In the genomic region with DNA sequence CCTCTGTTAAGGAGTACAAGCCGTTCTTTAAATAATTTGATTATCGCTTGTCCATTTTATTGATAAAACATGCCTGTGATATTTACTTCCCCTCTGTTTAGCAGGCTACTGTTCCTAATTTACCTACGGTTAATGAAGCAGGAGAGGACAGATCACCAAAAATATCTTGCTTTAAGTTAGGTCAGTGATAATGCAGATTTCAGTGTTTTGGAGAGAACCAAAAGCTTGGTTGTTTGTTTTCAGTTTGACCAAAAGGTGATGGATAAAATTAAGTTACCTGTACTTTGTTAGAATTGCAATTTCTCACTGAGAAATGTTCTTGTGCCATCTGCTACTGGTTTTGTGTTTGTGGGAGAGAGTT, we compare ENCODE assay signal across 9 cellular contexts. TPM values are rescaled to one million over a fixed set of nuclear protein-coding genes. Genes with fewer than 3 reads are reported as not detected.
DNase-seq lines count a peak whose midpoint lies in the region; ATAC-seq and TF ChIP-seq lines count a peak whose summit lies in the region.
"Had no signal": no experiment of that assay in that cellular context is flagged by ENCODE, and none has a peak within 500 bp of the region (broad histone marks: within the 10 kb centered on the region; RNA-seq: fewer than 3 reads in every experiment).

No MANE protein-coding gene starts in this region.

- peaks cover 5% of the 10 kb centered on the region for H3K36me3 Mint-ChIP-seq in T-helper 2 cell treated with Interferon-gamma antibody and Interleukin-4, amounts not matched to agents 5 μg/mL and 100 μg/mL, for 36 hours (ENCODE audit: low read depth)
- no peaks in the 10 kb centered on the region for H3K36me3 Mint-ChIP-seq in activated CD8-positive, alpha-beta T cell treated with anti-CD3 and anti-CD28 coated beads for 36 hours (ENCODE audit: low read depth)

- H3K4me3 ChIP-seq in iPS-11a (ENCODE audit: low read depth, low read length): peak overlapping the region; percentile 84
- peak overlapping the region; percentile 85 to 86 for H3K4me3 ChIP-seq in stomach smooth muscle (ENCODE audit: low read length in 2 of 2)

- POLR2A ChIA-PET in activated CD8-positive, alpha-beta T cell treated with anti-CD3 and anti-CD28 coated beads for 36 hours (lab: Charles Lee): interaction anchor here (0.7 to 1.2 kb wide), 2 partner anchors 39 to 357 kb away, joined by 3 to 6 read pairs; no protein-coding TSS in a partner anchor

- H3K27ac Mint-ChIP-seq in T-helper 2 cell treated with Interferon-gamma antibody and Interleukin-4, amounts not matched to agents 5 μg/mL and 100 μg/mL, for 36 hours: peak overlapping the region; percentile 94
- H3K27ac Mint-ChIP-seq in activated CD8-positive, alpha-beta T cell treated with anti-CD3 and anti-CD28 coated beads for 36 hours: peak overlapping the region; percentile 55

- H3K9ac ChIP-seq in stomach smooth muscle (ENCODE audit: low read length in 2 of 2): peak overlapping the region in 1 of 2 donors; percentile 91

- H3K4me1 Mint-ChIP-seq in T-helper 2 cell treated with Interferon-gamma antibody and Interleukin-4, amounts not matched to agents 5 μg/mL and 100 μg/mL, for 36 hours (ENCODE audit: low read depth): peaks cover 41% of the 10 kb centered on the region
- H3K4me1 Mint-ChIP-seq in activated CD8-positive, alpha-beta T cell treated with anti-CD3 and anti-CD28 coated beads for 36 hours (ENCODE audit: low read depth): peaks cover 29% of the 10 kb centered on the region

- no peaks in the 10 kb centered on the region for H3K9me3 Mint-ChIP-seq in T-helper 2 cell treated with Interferon-gamma antibody and Interleukin-4, amounts not matched to agents 5 μg/mL and 100 μg/mL, for 36 hours
- no peaks in the 10 kb centered on the region for H3K9me3 Mint-ChIP-seq in activated CD8-positive, alpha-beta T cell treated with anti-CD3 and anti-CD28 coated beads for 36 hours

- no peak overlapping the region for H3K27ac ChIP-seq in stomach smooth muscle (ENCODE audit: low read length)
- H3K27ac ChIP-seq: HL-60 had no signal

- H3K4me3 Mint-ChIP-seq in T-helper 2 cell treated with Interferon-gamma antibody and Interleukin-4, amounts not matched to agents 5 μg/mL and 100 μg/mL, for 36 hours: peak overlapping the region; percentile 88
- H3K4me3 Mint-ChIP-seq in activated CD8-positive, alpha-beta T cell treated with anti-CD3 and anti-CD28 coated beads for 36 hours: peak overlapping the region; percentile 74

- H3K36me3 ChIP-seq in stomach smooth muscle (ENCODE audit: control insufficient read depth in 2 of 2, insufficient read depth in 2 of 2, low read length in 2 of 2): no peaks in the 10 kb centered on the region

- H3K9me3 ChIP-seq in stomach smooth muscle (ENCODE audit: control insufficient read depth in 2 of 2, low read length in 2 of 2): no peaks in the 10 kb centered on the region

- intact Hi-C loops in activated CD8-positive, alpha-beta T cell treated with anti-CD3 and anti-CD28 coated beads for 36 hours (cut with micrococcal nuclease): no loop called here

- H3K4me1 ChIP-seq in stomach smooth muscle (ENCODE audit: control insufficient read depth, insufficient read depth, low read length): peaks cover 5% of the 10 kb centered on the region

- H3K27me3 Mint-ChIP-seq in T-helper 2 cell treated with Interferon-gamma antibody and Interleukin-4, amounts not matched to agents 5 μg/mL and 100 μg/mL, for 36 hours (ENCODE audit: low read depth): no peaks in the 10 kb centered on the region
- H3K27me3 Mint-ChIP-seq in activated CD8-positive, alpha-beta T cell treated with anti-CD3 and anti-CD28 coated beads for 36 hours: no peaks in the 10 kb centered on the region

- CTCF ChIA-PET in activated CD8-positive, alpha-beta T cell treated with anti-CD3 and anti-CD28 coated beads for 36 hours (lab: Charles Lee): interaction anchor here (0.8 to 6.2 kb wide), 5 partner anchors 10 to 151 kb away, joined by 3 to 67 read pairs (median 20); a partner anchor contains a TSS

- no peak for DNase-seq in T-helper 2 cell treated with Interferon-gamma antibody and Interleukin-4, amounts not matched to agents 5 μg/mL and 100 μg/mL, for 36 hours (ENCODE audit: low spot score)
- DNase-seq in T-helper 2 cell (no peak), hippocampal formation (lab: John Stamatoyannopoulos, UW) (no peak), NCI-H524 treated with DMSO at 0.1 percent for 48 hours (lab: John Stamatoyannopoulos, UW) (no peak)
- DNase-seq in activated CD8-positive, alpha-beta T cell treated with anti-CD3 and anti-CD28 coated beads for 36 hours: no peak

- no peak for ATAC-seq in activated CD8-positive, alpha-beta T cell treated with anti-CD3 and anti-CD28 coated beads for 36 hours
- ATAC-seq in HG02759 (IDR thresholded peaks at IDR 0.05; ENCODE audit: unreplicated experiment): no peak

- TF ChIP-seq CTCF in activated CD8-positive, alpha-beta T cell treated with anti-CD3 and anti-CD28 coated beads for 36 hours (IDR thresholded peaks at IDR 0.05): no peak

- no peaks in the 10 kb centered on the region for H3K27me3 ChIP-seq in stomach smooth muscle (ENCODE audit: control insufficient read depth in 1 of 2, insufficient read depth in 2 of 2, low read length in 2 of 2)

RNA-seq across cellular contexts. Expression of a gene that starts 1.0 kb away (rescaled TPM):
- total RNA-seq in activated CD8-positive, alpha-beta T cell treated with anti-CD3 and anti-CD28 coated beads for 36 hours: 10 to 100 TPM in 1 of 2 experiments, 1 to 10 TPM in 1; 9.2 to 10.8 TPM

RNA-seq across cellular contexts. Expression of a gene that starts 21.5 kb away (rescaled TPM):
- total RNA-seq in activated CD8-positive, alpha-beta T cell treated with anti-CD3 and anti-CD28 coated beads for 36 hours: under 1 TPM in 1 of 2 experiments, not detected in 1; 0.14 TPM

RNA-seq across cellular contexts. Expression of a gene that starts 31.2 kb away (rescaled TPM):
- not detected for total RNA-seq in activated CD8-positive, alpha-beta T cell treated with anti-CD3 and anti-CD28 coated beads for 36 hours

RNA-seq across cellular contexts. Expression of a gene that starts 45.2 kb away (rescaled TPM):
- 10 to 100 TPM; 46.6 to 52.6 TPM for total RNA-seq in activated CD8-positive, alpha-beta T cell treated with anti-CD3 and anti-CD28 coated beads for 36 hours
